Comparison of ENCODE assay signal across 17 cellular contexts in genomic region chr6:38163186-38164130, GRCh38.
"Had no signal": no experiment of that assay in that cellular context is flagged by ENCODE, and none has a peak within 500 bp of the region (broad histone marks: within the 10 kb centered on the region; RNA-seq: fewer than 3 reads in every experiment).

No MANE protein-coding gene starts in this region.

- H3K4me1 Mint-ChIP-seq: activated CD4-positive, alpha-beta memory T cell treated with anti-CD3 and anti-CD28 coated beads, Interleukin-2, amount 10 ng/mL, durations not matched to agents 7 days and 5 days; activated naive CD8-positive, alpha-beta T cell treated with anti-CD3 and anti-CD28 coated beads, Interleukin-2, amount 50 U/mL, for 24 hours had no signal

- H3K27ac Mint-ChIP-seq: activated CD4-positive, alpha-beta memory T cell treated with anti-CD3 and anti-CD28 coated beads, Interleukin-2, amount 10 ng/mL, durations not matched to agents 7 days and 5 days; activated naive CD8-positive, alpha-beta T cell treated with anti-CD3 and anti-CD28 coated beads, Interleukin-2, amount 50 U/mL, for 24 hours; effector memory CD8-positive, alpha-beta T cell; memory B cell; nephron; WTC11 had no signal

- H3K36me3 Mint-ChIP-seq: WTC11 had no signal

- H3K36me3 ChIP-seq: ascending aorta, heart left ventricle had no signal

- H3K9me3 Mint-ChIP-seq: activated CD4-positive, alpha-beta memory T cell treated with anti-CD3 and anti-CD28 coated beads, Interleukin-2, amount 10 ng/mL, durations not matched to agents 7 days and 5 days; immature natural killer cell; WTC11 had no signal

- H3K27ac ChIP-seq: ascending aorta, epithelial cell of prostate, heart left ventricle had no signal

- H3K27me3 ChIP-seq: ascending aorta, heart left ventricle had no signal

- DNase-seq: activated CD4-positive, alpha-beta memory T cell treated with anti-CD3 and anti-CD28 coated beads, Interleukin-2, amount 10 ng/mL, durations not matched to agents 7 days and 5 days; activated CD4-positive, alpha-beta T cell treated with anti-CD3 and anti-CD28 coated beads for 4 hours; activated effector memory CD4-positive, alpha-beta T cell treated with anti-CD3 and anti-CD28 coated beads, Interleukin-2, amount 50 U/mL, for 16 hours; activated naive CD8-positive, alpha-beta T cell treated with anti-CD3 and anti-CD28 coated beads, Interleukin-2, amount 50 U/mL, for 24 hours; activated T-cell treated with anti-CD3 and anti-CD28 coated beads, Interleukin-2, amount 50 U/mL, for 48 hours; dermis blood vessel endothelial cell; effector memory CD8-positive, alpha-beta T cell; heart left ventricle; immature natural killer cell; stimulated activated CD4-positive, alpha-beta T cell treated with anti-CD3 and anti-CD28 coated beads, Interleukin-12 subunit alpha, Interleukin-12 subunit beta, amount 100 ng/mL, for 4 hours; stimulated activated CD4-positive, alpha-beta T cell treated with anti-CD3 and anti-CD28 coated beads, Interleukin-2, amount 100 ng/mL, for 24 hours; SW 1271 had no signal

- H3K4me3 ChIP-seq: ascending aorta, heart left ventricle had no signal

- H3K4me1 ChIP-seq: ascending aorta had no signal

- ATAC-seq: activated naive CD8-positive, alpha-beta T cell treated with anti-CD3 and anti-CD28 coated beads, Interleukin-2, amount 50 U/mL, for 24 hours; effector memory CD8-positive, alpha-beta T cell; heart left ventricle; WTC11 had no signal

- H3K27me3 Mint-ChIP-seq: activated CD4-positive, alpha-beta memory T cell treated with anti-CD3 and anti-CD28 coated beads, Interleukin-2, amount 10 ng/mL, durations not matched to agents 7 days and 5 days; activated naive CD8-positive, alpha-beta T cell treated with anti-CD3 and anti-CD28 coated beads, Interleukin-2, amount 50 U/mL, for 24 hours; effector memory CD8-positive, alpha-beta T cell; memory B cell had no signal

- H3K4me3 Mint-ChIP-seq: activated CD4-positive, alpha-beta memory T cell treated with anti-CD3 and anti-CD28 coated beads, Interleukin-2, amount 10 ng/mL, durations not matched to agents 7 days and 5 days; activated naive CD8-positive, alpha-beta T cell treated with anti-CD3 and anti-CD28 coated beads, Interleukin-2, amount 50 U/mL, for 24 hours; effector memory CD8-positive, alpha-beta T cell; immature natural killer cell; memory B cell; nephron; WTC11 had no signal

- H3K9me3 ChIP-seq: ascending aorta had no signal
